28 cellular contexts compared by ENCODE assay signal in genomic region chr12:7472060-7472459, GRCh38. TPM values are rescaled to one million over a fixed set of nuclear protein-coding genes. Genes with fewer than 3 reads are reported as not detected.
DNase-seq lines count a peak whose midpoint lies in the region; ATAC-seq, FAIRE-seq and TF ChIP-seq lines count a peak whose summit lies in the region.
"Had no signal": no experiment of that assay in that cellular context is flagged by ENCODE, and none has a peak within 500 bp of the region (broad histone marks: within the 10 kb centered on the region; RNA-seq: fewer than 3 reads in every experiment).

No MANE protein-coding gene starts in this region.

- no peaks in the 10 kb centered on the region for H3K4me1 ChIP-seq in GM23338 (ENCODE audit: insufficient read depth)
- no peaks in the 10 kb centered on the region for H3K4me1 ChIP-seq in spleen
- H3K4me1 ChIP-seq: BE2C, BLaER1 had no signal

- H3K27me3 Mint-ChIP-seq in GM23338 (ENCODE audit: insufficient read depth, low read depth, poor library complexity) = no peaks in the 10 kb centered on the region

- no peak for FAIRE-seq in H54 (lab: Jason Lieb, UNC)
- FAIRE-seq: A204.1, GM12878, GM12892, GM18507 had no signal

- H2AFZ ChIP-seq in GM23338 = peak overlapping the region; percentile 11

- H3K27ac ChIP-seq in GM23338 (ENCODE audit: low read depth) (no peak overlapping the region), spleen (no peak overlapping the region)
- H3K27ac ChIP-seq: BLaER1 had no signal

- no peaks in the 10 kb centered on the region; the same call in 2 of the 3 replicates for H3K36me3 Mint-ChIP-seq in GM23338 (ENCODE audit: low read depth)
- H3K36me3 Mint-ChIP-seq: CD4-positive, CD25-positive, alpha-beta regulatory T cell had no signal

- H3K9me3 ChIP-seq in spleen = peaks cover 0 to 8% (median 0%) of the 10 kb centered on the region in 8 donors
- H3K9me3 ChIP-seq: BE2C, BLaER1 had no signal

- no peaks in the 10 kb centered on the region for H4K20me1 ChIP-seq in GM23338 (replicated peaks; ENCODE audit: insufficient read depth)
- H4K20me1 ChIP-seq: BLaER1 had no signal

- H3K4me3 ChIP-seq in GM23338 (no peak overlapping the region), spleen (no peak overlapping the region)
- H3K4me3 ChIP-seq: BLaER1, GM12878 had no signal

- H3K79me2 ChIP-seq in GM23338 (replicated peaks; ENCODE audit: insufficient read depth) = no peaks in the 10 kb centered on the region

- no peak overlapping the region for H3K4me3 Mint-ChIP-seq in GM23338
- H3K4me3 Mint-ChIP-seq: CD14-positive monocyte; CD4-positive, alpha-beta memory T cell; CD4-positive, CD25-positive, alpha-beta regulatory T cell; CD8-positive, alpha-beta memory T cell had no signal

- H3K27me3 ChIP-seq in GM23338 (ENCODE audit: insufficient read depth) (no peaks in the 10 kb centered on the region), spleen (replicated peaks in 1 of 7) (peaks cover 0 to 7% (median 0%) of the 10 kb centered on the region in 7 donors)
- H3K27me3 ChIP-seq: BLaER1 had no signal

- H3K36me3 ChIP-seq in GM23338 (ENCODE audit: insufficient read depth) (no peaks in the 10 kb centered on the region), spleen (peaks cover 0 to 23% (median 0%) of the 10 kb centered on the region in 6 donors)
- H3K36me3 ChIP-seq: BE2C, BLaER1 had no signal

- 85 to 91% (median 86%) methylated on average over 4 to 6 of the region's 6 CpGs for WGBS in spleen, 5 donors

- no peaks in the 10 kb centered on the region for H3F3A ChIP-seq in GM23338 (replicated peaks; ENCODE audit: low read depth)

- DNase-seq in GM23338 (ENCODE audit: low spot score) (no peak), posterior vena cava (ENCODE audit: low spot score) (peak; percentile 62), spleen (peak; percentile 49), H54 (ENCODE audit: insufficient read length, low spot score) (no peak)
- DNase-seq in activated effector memory CD4-positive, alpha-beta T cell treated with Interleukin-2 at 50 U/mL for 16 hours = no peak
- DNase-seq: 8988T; ACHN; BE2C; C1 segment of cervical spinal cord; CD4-positive, alpha-beta memory T cell; CD4-positive, CD25-positive, alpha-beta regulatory T cell; CD8-positive, alpha-beta memory T cell; COR-L47; DMS 273 treated with DMSO at 0.1 percent for 48 hours; DMS153; DMS53; DMS79; DND-41; EL; GDM1 had no signal

- TF ChIP-seq CTCF in GM23338 (conservative IDR thresholded peaks at IDR 0.05; ENCODE audit: low read depth in 2 of 2) = no peak
- TF ChIP-seq CTCF in spleen (IDR thresholded peaks at IDR 0.05 in 8 of 11, conservative IDR thresholded peaks at IDR 0.05 in 3 of 11) = no peak

- no peaks in the 10 kb centered on the region for H3K4me1 Mint-ChIP-seq in GM23338
- H3K4me1 Mint-ChIP-seq: CD4-positive, alpha-beta memory T cell; CD4-positive, CD25-positive, alpha-beta regulatory T cell; CD8-positive, alpha-beta memory T cell had no signal

- intact Hi-C loops in posterior vena cava (cut with DNase I) (no loop called here), spleen (cut with DNase I; ENCODE audit: low total_unique reads) (no loop called here)

- no peak overlapping the region for H3K27ac Mint-ChIP-seq in GM23338
- H3K27ac Mint-ChIP-seq: CD4-positive, alpha-beta memory T cell; CD4-positive, CD25-positive, alpha-beta regulatory T cell; CD8-positive, alpha-beta memory T cell had no signal

- ATAC-seq in GM23338 = no peak
- ATAC-seq: GM12878 had no signal

- peaks cover 5% of the 10 kb centered on the region; the same call in 1 of the 2 replicates for H3K9me2 ChIP-seq in GM23338 (ENCODE audit: insufficient read depth)

- no peak for TF ChIP-seq POLR2A in spleen (IDR thresholded peaks at IDR 0.05)
- no peak for TF ChIP-seq POLR2A in H54 (IDR thresholded peaks at IDR 0.05; ENCODE audit: low read depth, low read length)

- H3K9me3 Mint-ChIP-seq in GM23338 = peaks cover 3% of the 10 kb centered on the region; the same call in 1 of the 3 replicates

- no peak overlapping the region for H3K4me2 ChIP-seq in GM23338
- H3K4me2 ChIP-seq: BLaER1 had no signal

TF ChIP-seq in GM23338, 12 proteins besides CTCF, POLR2A, EP300 and RAD21 (continues in another document):
- TF ChIP-seq, protein P1, sequence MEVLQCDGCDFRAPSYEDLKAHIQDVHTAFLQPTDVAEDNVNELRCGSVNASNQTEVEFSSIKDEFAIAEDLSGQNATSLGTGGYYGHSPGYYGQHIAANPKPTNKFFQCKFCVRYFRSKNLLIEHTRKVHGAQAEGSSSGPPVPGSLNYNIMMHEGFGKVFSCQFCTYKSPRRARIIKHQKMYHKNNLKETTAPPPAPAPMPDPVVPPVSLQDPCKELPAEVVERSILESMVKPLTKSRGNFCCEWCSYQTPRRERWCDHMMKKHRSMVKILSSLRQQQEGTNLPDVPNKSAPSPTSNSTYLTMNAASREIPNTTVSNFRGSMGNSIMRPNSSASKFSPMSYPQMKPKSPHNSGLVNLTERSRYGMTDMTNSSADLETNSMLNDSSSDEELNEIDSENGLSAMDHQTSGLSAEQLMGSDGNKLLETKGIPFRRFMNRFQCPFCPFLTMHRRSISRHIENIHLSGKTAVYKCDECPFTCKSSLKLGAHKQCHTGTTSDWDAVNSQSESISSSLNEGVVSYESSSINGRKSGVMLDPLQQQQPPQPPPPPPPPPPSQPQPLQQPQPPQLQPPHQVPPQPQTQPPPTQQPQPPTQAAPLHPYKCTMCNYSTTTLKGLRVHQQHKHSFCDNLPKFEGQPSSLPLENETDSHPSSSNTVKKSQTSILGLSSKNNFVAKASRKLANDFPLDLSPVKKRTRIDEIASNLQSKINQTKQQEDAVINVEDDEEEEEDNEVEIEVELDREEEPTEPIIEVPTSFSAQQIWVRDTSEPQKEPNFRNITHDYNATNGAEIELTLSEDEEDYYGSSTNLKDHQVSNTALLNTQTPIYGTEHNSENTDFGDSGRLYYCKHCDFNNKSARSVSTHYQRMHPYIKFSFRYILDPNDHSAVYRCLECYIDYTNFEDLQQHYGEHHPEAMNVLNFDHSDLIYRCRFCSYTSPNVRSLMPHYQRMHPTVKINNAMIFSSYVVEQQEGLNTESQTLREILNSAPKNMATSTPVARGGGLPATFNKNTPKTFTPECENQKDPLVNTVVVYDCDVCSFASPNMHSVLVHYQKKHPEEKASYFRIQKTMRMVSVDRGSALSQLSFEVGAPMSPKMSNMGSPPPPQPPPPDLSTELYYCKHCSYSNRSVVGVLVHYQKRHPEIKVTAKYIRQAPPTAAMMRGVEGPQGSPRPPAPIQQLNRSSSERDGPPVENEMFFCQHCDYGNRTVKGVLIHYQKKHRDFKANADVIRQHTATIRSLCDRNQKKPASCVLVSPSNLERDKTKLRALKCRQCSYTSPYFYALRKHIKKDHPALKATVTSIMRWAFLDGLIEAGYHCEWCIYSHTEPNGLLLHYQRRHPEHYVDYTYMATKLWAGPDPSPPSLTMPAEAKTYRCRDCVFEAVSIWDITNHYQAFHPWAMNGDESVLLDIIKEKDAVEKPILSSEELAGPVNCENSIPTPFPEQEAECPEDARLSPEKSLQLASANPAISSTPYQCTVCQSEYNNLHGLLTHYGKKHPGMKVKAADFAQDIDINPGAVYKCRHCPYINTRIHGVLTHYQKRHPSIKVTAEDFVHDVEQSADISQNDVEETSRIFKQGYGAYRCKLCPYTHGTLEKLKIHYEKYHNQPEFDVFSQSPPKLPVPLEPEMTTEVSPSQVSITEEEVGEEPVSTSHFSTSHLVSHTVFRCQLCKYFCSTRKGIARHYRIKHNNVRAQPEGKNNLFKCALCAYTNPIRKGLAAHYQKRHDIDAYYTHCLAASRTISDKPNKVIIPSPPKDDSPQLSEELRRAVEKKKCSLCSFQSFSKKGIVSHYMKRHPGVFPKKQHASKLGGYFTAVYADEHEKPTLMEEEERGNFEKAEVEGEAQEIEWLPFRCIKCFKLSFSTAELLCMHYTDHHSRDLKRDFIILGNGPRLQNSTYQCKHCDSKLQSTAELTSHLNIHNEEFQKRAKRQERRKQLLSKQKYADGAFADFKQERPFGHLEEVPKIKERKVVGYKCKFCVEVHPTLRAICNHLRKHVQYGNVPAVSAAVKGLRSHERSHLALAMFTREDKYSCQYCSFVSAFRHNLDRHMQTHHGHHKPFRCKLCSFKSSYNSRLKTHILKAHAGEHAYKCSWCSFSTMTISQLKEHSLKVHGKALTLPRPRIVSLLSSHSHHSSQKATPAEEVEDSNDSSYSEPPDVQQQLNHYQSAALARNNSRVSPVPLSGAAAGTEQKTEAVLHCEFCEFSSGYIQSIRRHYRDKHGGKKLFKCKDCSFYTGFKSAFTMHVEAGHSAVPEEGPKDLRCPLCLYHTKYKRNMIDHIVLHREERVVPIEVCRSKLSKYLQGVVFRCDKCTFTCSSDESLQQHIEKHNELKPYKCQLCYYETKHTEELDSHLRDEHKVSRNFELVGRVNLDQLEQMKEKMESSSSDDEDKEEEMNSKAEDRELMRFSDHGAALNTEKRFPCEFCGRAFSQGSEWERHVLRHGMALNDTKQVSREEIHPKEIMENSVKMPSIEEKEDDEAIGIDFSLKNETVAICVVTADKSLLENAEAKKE (CRISPR knock-in tag; IDR thresholded peaks at IDR 0.05) = no peak
- TF ChIP-seq NANOG (IDR thresholded peaks at IDR 0.05; ENCODE audit: borderline replicate concordance) (no peak), EZH2phosphoT487 (IDR thresholded peaks at IDR 0.05; ENCODE audit: unreplicated experiment) (no peak), POLR2AphosphoS5 (IDR thresholded peaks at IDR 0.05; ENCODE audit: low read depth) (no peak), STAT1 (IDR thresholded peaks at IDR 0.05; ENCODE audit: unreplicated experiment) (no peak), ZNF114 (CRISPR knock-in tag; IDR thresholded peaks at IDR 0.05) (no peak), ZNF331 (CRISPR knock-in tag; IDR thresholded peaks at IDR 0.05; ENCODE audit: low read depth) (no peak), EZH2 (IDR thresholded peaks at IDR 0.05; ENCODE audit: low read depth, unreplicated experiment) (no peak), CREB1 (CRISPR knock-in tag; IDR thresholded peaks at IDR 0.05; ENCODE audit: low read depth) (no peak)

RNA-seq across cellular contexts. Expression of gene CD163L1, which starts 28.1 kb away (rescaled TPM):
- total RNA-seq in GM23338 (2014; rRNA removed; shearing (Covaris generic)) = 0.14 and 1.6 TPM in 2 replicates
- polyA plus RNA-seq in GM23338 (2016; fragmentation: Nextera tagmentation; extraction: Ambion mirVana) (0.36 TPM in 1 of 2 replicates, not detected in the other), spleen (10 to 100 TPM; 11.7 to 25.3 (median 14.5) TPM)
- total RNA-seq in posterior vena cava (10 to 100 TPM in 1 of 2 donors, 1 to 10 TPM in 1; 7.7 to 10.5 TPM), spleen (100 to 1,000 TPM in 4 of 7 donors, 10 to 100 TPM in 3; 61.2 to 192 (median 103) TPM)
- total RNA-seq: CD4-positive, CD25-positive, alpha-beta regulatory T cell; G401 had no signal
- polyA plus RNA-seq: CD4-positive, alpha-beta memory T cell; CD4-positive, CD25-positive, alpha-beta regulatory T cell; CD8-positive, alpha-beta memory T cell had no signal

RNA-seq across cellular contexts. Expression of gene CD163, which starts 31.5 kb away (rescaled TPM):
- 0.04 TPM in 1 of 2 replicates, not detected in the other for total RNA-seq in GM23338 (2014; rRNA removed; shearing (Covaris generic))
- polyA plus RNA-seq in GM23338 (2016; fragmentation: Nextera tagmentation; extraction: Ambion mirVana) = not detected in 2 replicates
- 100 to 1,000 TPM; 252 to 705 TPM for total RNA-seq in posterior vena cava
- 1,000 to 10,000 TPM in 1 of 7 donors, 100 to 1,000 TPM in 6; 176 to 1,037 (median 534) TPM for total RNA-seq in spleen
- 10 to 100 TPM; 55.4 to 75.6 (median 73.3) TPM for polyA plus RNA-seq in spleen
- total RNA-seq: CD4-positive, CD25-positive, alpha-beta regulatory T cell; G401 had no signal
- polyA plus RNA-seq: AG04450; CD4-positive, alpha-beta memory T cell; CD8-positive, alpha-beta memory T cell; GM12878 had no signal

Comparison
In these comparisons a context has a peak if more than half of its experiments do, and no peak if none do; other contexts are left out.
1. DNase-seq: peak in posterior vena cava (single experiment) and spleen (single experiment); none in GM23338 (single experiment), H54 (single experiment) and activated effector memory CD4-positive, alpha-beta T cell treated with Interleukin-2 at 50 U/mL for 16 hours (single experiment).
2. RNA of gene CD163L1, which starts 28.1 kb away (total RNA-seq): 61.2 to 192 TPM in spleen; 7.7 to 10.5 TPM in posterior vena cava and 0.14 to 1.6 TPM in GM23338; every median in the first group is over 4 times any median in the second.
3. RNA of gene CD163, which starts 31.5 kb away (total RNA-seq): 252 to 705 TPM in posterior vena cava and 176 to 1,037 TPM in spleen; 0.04 TPM in GM23338; every median in the first group is over 100 times any median in the second.